15 cellular contexts compared by ENCODE assay signal in the genomic region with DNA sequence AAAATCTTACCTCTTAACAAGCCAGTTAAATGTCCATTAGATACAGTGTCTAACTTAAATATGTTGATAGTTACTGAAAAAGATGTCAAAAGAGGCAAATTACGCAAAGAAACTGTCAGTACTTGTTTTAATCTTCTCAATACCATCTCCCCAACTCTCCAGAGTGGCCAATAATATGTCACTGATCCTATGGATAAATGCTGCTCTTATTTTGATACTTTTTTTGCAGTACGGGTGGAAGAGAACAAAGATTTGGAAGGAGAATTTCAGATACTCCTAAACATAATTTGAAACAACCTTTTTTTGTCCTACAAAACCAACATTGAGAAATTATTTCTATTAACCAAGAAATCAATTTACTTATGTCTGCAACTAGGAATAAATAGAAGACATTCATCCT.
DNase-seq lines count a peak whose midpoint lies in the region; ATAC-seq and TF ChIP-seq lines count a peak whose summit lies in the region.
"Had no signal": no experiment of that assay in that cellular context is flagged by ENCODE, and none has a peak within 500 bp of the region (broad histone marks: within the 10 kb centered on the region; RNA-seq: fewer than 3 reads in every experiment).

No MANE protein-coding gene starts in this region.

- H3K9me3 Mint-ChIP-seq in immature natural killer cell, result no peaks in the 10 kb centered on the region
- H3K9me3 Mint-ChIP-seq in activated naive CD8-positive, alpha-beta T cell treated with anti-CD3 and anti-CD28 coated beads, Interleukin-2, amount 50 U/mL, for 24 hours, result no peaks in the 10 kb centered on the region
- H3K9me3 Mint-ChIP-seq: activated CD8-positive, alpha-beta T cell treated with anti-CD3 and anti-CD28 coated beads for 36 hours; activated naive CD4-positive, alpha-beta T cell treated with anti-CD3 and anti-CD28 coated beads, Interleukin-2, amount 10 ng/mL, durations not matched to agents 7 days and 5 days; IgD-negative memory B cell; T-helper 1 cell treated with Interleukin-12 subunit alpha and Interleukin-12 subunit beta and Interleukin-4 antibody, amounts not matched to agents 30 μg/mL and 1 μg/mL, for 36 hours had no signal

- TF ChIP-seq CTCF in HEK293 (tag by site-specific recombination; IDR thresholded peaks at IDR 0.05) (no peak), sigmoid colon (IDR thresholded peaks at IDR 0.05) (no peak), WERI-Rb-1 (IDR thresholded peaks at IDR 0.05; ENCODE audit: low read depth, low read length) (no peak)

- POLR2A ChIA-PET in HEK293 (lab: Yijun Ruan, JAX), result interaction anchor here (1.6 kb wide), 1 partner anchor 14 kb away, joined by 18 read pairs; no protein-coding TSS in a partner anchor

- peaks cover 10% of the 10 kb centered on the region for H3K4me1 ChIP-seq in HEK293 (ENCODE audit: control insufficient read depth, insufficient read depth, low read length)
- peaks cover 36% of the 10 kb centered on the region for H3K4me1 ChIP-seq in adipocyte (ENCODE audit: control insufficient read depth, insufficient read depth, low read length)
- H3K4me1 ChIP-seq in sigmoid colon, result peaks cover 0 to 69% (median 50%) of the 10 kb centered on the region in 4 donors

- peak overlapping the region in 3 of 5 donors; percentile 69 to 79 (median 71) for H3K4me3 Mint-ChIP-seq in immature natural killer cell
- H3K4me3 Mint-ChIP-seq in activated naive CD8-positive, alpha-beta T cell treated with anti-CD3 and anti-CD28 coated beads, Interleukin-2, amount 50 U/mL, for 24 hours, result no peak overlapping the region
- H3K4me3 Mint-ChIP-seq: activated CD8-positive, alpha-beta T cell treated with anti-CD3 and anti-CD28 coated beads for 36 hours; activated naive CD4-positive, alpha-beta T cell treated with anti-CD3 and anti-CD28 coated beads, Interleukin-2, amount 10 ng/mL, durations not matched to agents 7 days and 5 days had no signal

- H3K27me3 Mint-ChIP-seq in immature natural killer cell (ENCODE audit: low read depth in 3 of 3), result peaks cover 11 to 20% (median 15%) of the 10 kb centered on the region in 3 donors
- peaks cover 34% of the 10 kb centered on the region for H3K27me3 Mint-ChIP-seq in activated naive CD8-positive, alpha-beta T cell treated with anti-CD3 and anti-CD28 coated beads, Interleukin-2, amount 50 U/mL, for 24 hours

- DNase-seq in adipocyte (ENCODE audit: low read depth) (peak; percentile 36), immature natural killer cell (no peak), sigmoid colon (no peak), WERI-Rb-1 (no peak), ACHN (no peak), NCI-H1436 treated with DMSO at 0.1 percent for 48 hours (lab: John Stamatoyannopoulos, UW) (no peak)
- no peak for DNase-seq in activated naive CD8-positive, alpha-beta T cell treated with anti-CD3 and anti-CD28 coated beads, Interleukin-2, amount 50 U/mL, for 24 hours
- DNase-seq: activated naive CD4-positive, alpha-beta T cell treated with anti-CD3 and anti-CD28 coated beads, Interleukin-2, amount 10 ng/mL, durations not matched to agents 7 days and 5 days; NCI-H1694 treated with DMSO at 0.1 percent for 48 hours; NK-92 treated with Interleukin-12 subunit alpha and Interleukin-12 subunit beta, amount 100 ng/mL, for 24 hours had no signal

- H3K27ac Mint-ChIP-seq in immature natural killer cell, result peak overlapping the region in 3 of 6 donors; percentile 38 to 76 (median 75)
- no peak overlapping the region for H3K27ac Mint-ChIP-seq in activated naive CD8-positive, alpha-beta T cell treated with anti-CD3 and anti-CD28 coated beads, Interleukin-2, amount 50 U/mL, for 24 hours
- H3K27ac Mint-ChIP-seq: activated CD8-positive, alpha-beta T cell treated with anti-CD3 and anti-CD28 coated beads for 36 hours; activated naive CD4-positive, alpha-beta T cell treated with anti-CD3 and anti-CD28 coated beads, Interleukin-2, amount 10 ng/mL, durations not matched to agents 7 days and 5 days; IgD-negative memory B cell; T-helper 1 cell treated with Interleukin-12 subunit alpha and Interleukin-12 subunit beta and Interleukin-4 antibody, amounts not matched to agents 30 μg/mL and 1 μg/mL, for 36 hours had no signal

- CTCF ChIA-PET in HEK293 (lab: Yijun Ruan, JAX), result interaction anchor here (1.3 kb wide), 1 partner anchor 343 kb away, joined by 4 read pairs; no protein-coding TSS in a partner anchor

- no peak for ATAC-seq in activated naive CD8-positive, alpha-beta T cell treated with anti-CD3 and anti-CD28 coated beads, Interleukin-2, amount 50 U/mL, for 24 hours

- in situ Hi-C loops in ACHN (cut with HindIII; ENCODE audit: low pct_ligation_motif_present, low pct_unique_long_range_greater_than_20kb, low sequenced_read_pairs), result no loop called here

- intact Hi-C loops in sigmoid colon (cut with DNase I), result loop anchor here (2.0 to 10.0 kb wide), 3 partner anchors 95 to 233 kb away; no protein-coding TSS in a partner anchor

- H3K36me3 ChIP-seq in HEK293 (ENCODE audit: control insufficient read depth in 2 of 2, insufficient read depth in 1 of 2, low read length in 2 of 2), result no peaks in the 10 kb centered on the region
- H3K36me3 ChIP-seq in adipocyte (ENCODE audit: control insufficient read depth, insufficient read depth, low read length, severe bottlenecking), result no peaks in the 10 kb centered on the region
- no peaks in the 10 kb centered on the region for H3K36me3 ChIP-seq in sigmoid colon
- no peaks in the 10 kb centered on the region for H3K36me3 ChIP-seq in WERI-Rb-1
- H3K36me3 ChIP-seq: BLaER1 treated with 17β-estradiol and CSF1 and Interleukin-3, amounts not matched to agents 10 nM and 100 nM had no signal

- peak overlapping the region; percentile 70 for H3K9ac ChIP-seq in adipocyte (ENCODE audit: low read length)

- H3K36me3 Mint-ChIP-seq in immature natural killer cell, result no peaks in the 10 kb centered on the region
- H3K36me3 Mint-ChIP-seq in activated naive CD8-positive, alpha-beta T cell treated with anti-CD3 and anti-CD28 coated beads, Interleukin-2, amount 50 U/mL, for 24 hours (ENCODE audit: low read depth), result no peaks in the 10 kb centered on the region
- H3K36me3 Mint-ChIP-seq: activated naive CD4-positive, alpha-beta T cell treated with anti-CD3 and anti-CD28 coated beads, Interleukin-2, amount 10 ng/mL, durations not matched to agents 7 days and 5 days; IgD-negative memory B cell had no signal

- no peak for TF ChIP-seq POLR2A in sigmoid colon (IDR thresholded peaks at IDR 0.05)

- no peaks in the 10 kb centered on the region for H3K9me3 ChIP-seq in HEK293 (ENCODE audit: control insufficient read depth, insufficient read depth, low read depth, low read length)
- H3K9me3 ChIP-seq in adipocyte (ENCODE audit: control insufficient read depth, low read length), result no peaks in the 10 kb centered on the region
- H3K9me3 ChIP-seq in sigmoid colon, result no peaks in the 10 kb centered on the region
- no peaks in the 10 kb centered on the region for H3K9me3 ChIP-seq in WERI-Rb-1 (ENCODE audit: severe bottlenecking)
- H3K9me3 ChIP-seq: BLaER1 treated with 17β-estradiol and CSF1 and Interleukin-3, amounts not matched to agents 10 nM and 100 nM had no signal

- H3K4me3 ChIP-seq in HEK293 (ENCODE audit: low read depth, low read length) (no peak overlapping the region), adipocyte (ENCODE audit: low read length) (peak overlapping the region; percentile 59), sigmoid colon (peak overlapping the region in 3 of 4 donors; percentile 17 to 33 (median 23)), WERI-Rb-1 (ENCODE audit: low read depth, low read length) (no peak overlapping the region)
- H3K4me3 ChIP-seq: BLaER1 treated with 17β-estradiol and CSF1 and Interleukin-3, amounts not matched to agents 10 nM and 100 nM had no signal

- no peaks in the 10 kb centered on the region for H3K27me3 ChIP-seq in adipocyte (replicated peaks; ENCODE audit: control insufficient read depth, insufficient read depth, low read length)
- H3K27me3 ChIP-seq in sigmoid colon, result no peaks in the 10 kb centered on the region
- no peaks in the 10 kb centered on the region for H3K27me3 ChIP-seq in WERI-Rb-1 (ENCODE audit: insufficient read depth, low read depth, severe bottlenecking)

- WGBS in sigmoid colon, 2 donors, result 36 to 53% methylated on average over 2 of the region's 2 CpGs

- H3K27ac ChIP-seq in HEK293 (ENCODE audit: extremely low read depth, low read depth, low read length), result no peak overlapping the region
- H3K27ac ChIP-seq in sigmoid colon, result peak overlapping the region; percentile 83 to 94 (median 86)
- no peak overlapping the region for H3K27ac ChIP-seq in WERI-Rb-1

- H3K4me1 Mint-ChIP-seq in immature natural killer cell, result peaks cover 12 to 19% of the 10 kb centered on the region in 2 donors
- peaks cover 6% of the 10 kb centered on the region for H3K4me1 Mint-ChIP-seq in activated naive CD8-positive, alpha-beta T cell treated with anti-CD3 and anti-CD28 coated beads, Interleukin-2, amount 50 U/mL, for 24 hours
- H3K4me1 Mint-ChIP-seq: activated naive CD4-positive, alpha-beta T cell treated with anti-CD3 and anti-CD28 coated beads, Interleukin-2, amount 10 ng/mL, durations not matched to agents 7 days and 5 days had no signal

- no peak for TF ChIP-seq EP300 in sigmoid colon (IDR thresholded peaks at IDR 0.05)

TF ChIP-seq in HEK293, 187 proteins besides CTCF, POLR2A, EP300 and RAD21:
- TF ChIP-seq IKZF3 (tag by site-specific recombination; IDR thresholded peaks at IDR 0.05) (no peak), ZBTB17 (tag by site-specific recombination; IDR thresholded peaks at IDR 0.05) (no peak), MYNN (tag by site-specific recombination; IDR thresholded peaks at IDR 0.05; ENCODE audit: borderline replicate concordance) (0 out of 2 replicates have a peak, but pooled peaks have one; percentile 47)

Comparison
In these comparisons a context has a peak if more than half of its experiments do, and no peak if none do; other contexts are left out.
1. H3K27ac ChIP-seq: peak in sigmoid colon (4 of 4); none in HEK293 (single experiment) and WERI-Rb-1 (single experiment).
2. H3K4me3 ChIP-seq: peak in adipocyte (single experiment) and sigmoid colon (3 of 4); none in HEK293 (single experiment) and WERI-Rb-1 (single experiment).